Comparison of ENCODE assay signal across 8 cellular contexts in genomic region chr9:111926421-111926875, GRCh38. TPM values are rescaled to one million over a fixed set of nuclear protein-coding genes. Genes with fewer than 3 reads are reported as not detected.
A peak's percentile ranks its signal among the peaks of the same experiment; 100 is the strongest.
DNase-seq lines count a peak whose midpoint lies in the region; ATAC-seq, FAIRE-seq and TF ChIP-seq lines count a peak whose summit lies in the region.

No MANE protein-coding gene starts in this region.

- peak overlapping the region; percentile 76 for H3K27ac Mint-ChIP-seq in stimulated activated memory B cell treated with anti-CD40 and anti-IgM and Interleukin-4, amounts not matched to agents 10 μg/mL and 1 μg/mL and 100 μg/mL, for 72 hours

- peaks cover 17% of the 10 kb centered on the region for H3K4me1 Mint-ChIP-seq in stimulated activated memory B cell treated with anti-CD40 and anti-IgM and Interleukin-4, amounts not matched to agents 10 μg/mL and 1 μg/mL and 100 μg/mL, for 72 hours

- H3K36me3 Mint-ChIP-seq in stimulated activated memory B cell treated with anti-CD40 and anti-IgM and Interleukin-4, amounts not matched to agents 10 μg/mL and 1 μg/mL and 100 μg/mL, for 72 hours = peaks cover 14% of the 10 kb centered on the region

- H3F3A ChIP-seq in MM.1S (ENCODE audit: insufficient read depth, low read length) = peaks cover 7% of the 10 kb centered on the region

- H3K4me1 ChIP-seq in MM.1S (ENCODE audit: low read length) = peaks cover 26% of the 10 kb centered on the region
- H3K4me1 ChIP-seq in kidney (ENCODE audit: control insufficient read depth in 1 of 2, insufficient read depth in 1 of 2, low read depth in 1 of 2, low read length in 2 of 2) = peaks cover 0 to 3% of the 10 kb centered on the region in 2 donors

- peaks cover 21% of the 10 kb centered on the region for H3K79me2 ChIP-seq in MM.1S (ENCODE audit: low read length)

- no peaks in the 10 kb centered on the region for H3K27me3 Mint-ChIP-seq in stimulated activated memory B cell treated with anti-CD40 and anti-IgM and Interleukin-4, amounts not matched to agents 10 μg/mL and 1 μg/mL and 100 μg/mL, for 72 hours

- no peaks in the 10 kb centered on the region for H3K9me2 ChIP-seq in MM.1S (replicated peaks; ENCODE audit: insufficient read depth, low read length)

- H3K27ac ChIP-seq in MM.1S (ENCODE audit: low read length) (peak overlapping the region; percentile 67; the same call in 1 of the 2 replicates), kidney (ENCODE audit: low read depth in 2 of 2, low read length in 2 of 2) (no peak overlapping the region)

- H3K9me3 ChIP-seq in MM.1S (replicated peaks; ENCODE audit: insufficient read depth, low read length) (no peaks in the 10 kb centered on the region), kidney (ENCODE audit: control insufficient read depth in 1 of 2, low read length in 2 of 2) (no peaks in the 10 kb centered on the region)

- no peak overlapping the region for H3K9ac ChIP-seq in MM.1S (ENCODE audit: low read length)
- H3K9ac ChIP-seq in kidney (ENCODE audit: low read length in 2 of 2) = no peak overlapping the region

- H3K4me2 ChIP-seq in MM.1S (ENCODE audit: low read depth, low read length) = peak overlapping the region; percentile 89

- no peak overlapping the region; the same call in 1 of the 2 replicates for H3K4me3 ChIP-seq in MM.1S (ENCODE audit: low read length)
- H3K4me3 ChIP-seq in kidney (ENCODE audit: low read length in 2 of 2) = no peak overlapping the region

- H3K9me3 Mint-ChIP-seq in stimulated activated memory B cell treated with anti-CD40 and anti-IgM and Interleukin-4, amounts not matched to agents 10 μg/mL and 1 μg/mL and 100 μg/mL, for 72 hours = no peaks in the 10 kb centered on the region

- no peaks in the 10 kb centered on the region for H3K27me3 ChIP-seq in MM.1S (replicated peaks; ENCODE audit: insufficient read depth, low read length)

- TF ChIP-seq CTCF in MM.1S (IDR thresholded peaks at IDR 0.05; ENCODE audit: low read length) = no peak
- no peak for TF ChIP-seq CTCF in kidney (IDR thresholded peaks at IDR 0.05; ENCODE audit: borderline replicate concordance, extremely low read depth, insufficient read depth)

- H3K36me3 ChIP-seq in MM.1S (replicated peaks; ENCODE audit: insufficient read depth, low read length) = no peaks in the 10 kb centered on the region
- peaks cover 0 to 31% of the 10 kb centered on the region in 2 donors for H3K36me3 ChIP-seq in kidney (ENCODE audit: control insufficient read depth in 1 of 2, insufficient read depth in 2 of 2, low read length in 2 of 2)

- H4K20me1 ChIP-seq in MM.1S (ENCODE audit: insufficient read depth, low read length) = no peaks in the 10 kb centered on the region

- ATAC-seq in GM21737 (IDR thresholded peaks at IDR 0.05; ENCODE audit: unreplicated experiment) = peak; percentile 92
- peak; percentile 100 for ATAC-seq in stimulated activated memory B cell treated with anti-CD40 and anti-IgM and Interleukin-4, amounts not matched to agents 10 μg/mL and 1 μg/mL and 100 μg/mL, for 72 hours

- H2AFZ ChIP-seq in MM.1S (ENCODE audit: low read length) = no peak overlapping the region

- FAIRE-seq in kidney (lab: Jason Lieb, UNC) = no peak

- DNase-seq in GM03348 (ENCODE audit: low spot score) (peak; percentile 66), MM.1S (peak; percentile 95), kidney (peak; percentile 77), HT-29 (ENCODE audit: low spot score) (no peak), NCI-H226 (no peak)
- peak; percentile 53 to 59 for DNase-seq in activated T-cell treated with anti-CD3 and anti-CD28 coated beads, Interleukin-2, amount 50 U/mL, for 48 hours

- intact Hi-C loops in kidney (cut with DNase I) = loop anchor here (10.0 kb wide), 1 partner anchor 148 kb away; no protein-coding TSS in a partner anchor

- no peak overlapping the region for H3K4me3 Mint-ChIP-seq in stimulated activated memory B cell treated with anti-CD40 and anti-IgM and Interleukin-4, amounts not matched to agents 10 μg/mL and 1 μg/mL and 100 μg/mL, for 72 hours

RNA-seq across cellular contexts. Expression of gene UGCG, which starts 29.8 kb away (rescaled TPM):
- total RNA-seq in kidney = 113 TPM
- polyA plus RNA-seq in kidney (ENCODE audit: insufficient read depth, low read depth, low replicate concordance) = 20.8 TPM
- 23.9 and 38.0 TPM in 2 replicates for total RNA-seq in HT-29 (2014; rRNA removed; shearing (Covaris generic))

Comparison
In these comparisons a context has a peak if more than half of its experiments do, and no peak if none do; other contexts are left out.
1. DNase-seq: peak in GM03348 (single experiment), MM.1S (single experiment), activated T-cell treated with anti-CD3 and anti-CD28 coated beads, Interleukin-2, amount 50 U/mL, for 48 hours (2 of 2) and kidney (single experiment); none in HT-29 (single experiment) and NCI-H226 (single experiment).